In the genomic region with DNA sequence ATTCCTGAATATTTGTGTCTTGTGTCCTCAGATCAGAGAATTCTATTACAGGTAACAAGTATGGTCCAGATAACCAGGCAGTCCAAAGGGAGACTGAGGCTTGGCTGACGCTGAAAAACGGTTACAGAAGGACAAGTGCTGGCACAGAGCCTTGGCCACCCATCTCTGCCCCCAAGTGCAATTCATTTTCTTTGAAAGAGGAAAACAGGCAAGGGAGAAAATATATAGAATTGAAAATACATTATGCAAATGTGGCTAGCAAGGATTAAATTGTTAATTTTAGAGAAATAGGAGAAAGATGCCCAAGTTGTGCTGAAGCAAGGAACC, we compare ENCODE assay signal across 7 cellular contexts. TPM values are rescaled to one million over a fixed set of nuclear protein-coding genes. Genes with fewer than 3 reads are reported as not detected.
DNase-seq lines count a peak whose midpoint lies in the region; ATAC-seq and TF ChIP-seq lines count a peak whose summit lies in the region.

No MANE protein-coding gene starts in this region.

- H3K27ac Mint-ChIP-seq in activated T-helper 2 cell treated with anti-CD3 and anti-CD28 coated beads, Interferon-gamma antibody, Interleukin-2, Interleukin-4, amounts not matched to agents 10 μg/mL and 5 μg/mL and 100 μg/mL, durations not matched to agents 14 hours and 24 hours and 36 hours, result no peak overlapping the region

- peaks cover 8% of the 10 kb centered on the region for H3K36me3 ChIP-seq in HUES48 (ENCODE audit: control insufficient read depth, insufficient read depth, low read length)
- peaks cover 4% of the 10 kb centered on the region for H3K36me3 ChIP-seq in iPS-18a (ENCODE audit: control insufficient read depth, low read depth, low read length)
- peaks cover 0 to 17% (median 8%) of the 10 kb centered on the region in 6 donors for H3K36me3 ChIP-seq in spleen

- H3K4me1 Mint-ChIP-seq in activated T-helper 2 cell treated with anti-CD3 and anti-CD28 coated beads, Interferon-gamma antibody, Interleukin-2, Interleukin-4, amounts not matched to agents 10 μg/mL and 5 μg/mL and 100 μg/mL, durations not matched to agents 14 hours and 24 hours and 36 hours (ENCODE audit: low read depth), result peaks cover 27% of the 10 kb centered on the region

- no peak for TF ChIP-seq POLR2A in spleen (IDR thresholded peaks at IDR 0.05)

- H3K9ac ChIP-seq in HUES48 (ENCODE audit: low read depth, low read length) (no peak overlapping the region), iPS-18a (ENCODE audit: low read length) (peak overlapping the region; percentile 51)

- peak overlapping the region; percentile 58 for H3K4me3 Mint-ChIP-seq in activated T-helper 2 cell treated with anti-CD3 and anti-CD28 coated beads, Interferon-gamma antibody, Interleukin-2, Interleukin-4, amounts not matched to agents 10 μg/mL and 5 μg/mL and 100 μg/mL, durations not matched to agents 14 hours and 24 hours and 36 hours (ENCODE audit: low read depth)

- no peak for DNase-seq in activated T-helper 2 cell treated with anti-CD3 and anti-CD28 coated beads, Interferon-gamma antibody, Interleukin-2, Interleukin-4, amounts not matched to agents 10 μg/mL and 5 μg/mL and 100 μg/mL, durations not matched to agents 14 hours and 24 hours and 36 hours (ENCODE audit: low spot score)
- DNase-seq in spleen (no peak), left lobe of liver (ENCODE audit: low spot score) (no peak), SKM-1 (lab: John Stamatoyannopoulos, UW; ENCODE audit: unreplicated experiment) (no peak)

- H3K27ac ChIP-seq in HUES48 (ENCODE audit: low read depth, low read length), result no peak overlapping the region
- H3K27ac ChIP-seq in iPS-18a (ENCODE audit: low read length), result no peak overlapping the region
- H3K27ac ChIP-seq in spleen, result peak overlapping the region in 7 of 8 donors; percentile 3 to 86 (median 72)

- no peaks in the 10 kb centered on the region for H3K9me3 Mint-ChIP-seq in activated T-helper 2 cell treated with anti-CD3 and anti-CD28 coated beads, Interferon-gamma antibody, Interleukin-2, Interleukin-4, amounts not matched to agents 10 μg/mL and 5 μg/mL and 100 μg/mL, durations not matched to agents 14 hours and 24 hours and 36 hours

- H3K4me3 ChIP-seq in HUES48 (ENCODE audit: low read depth, low read length) (peak overlapping the region; percentile 67), iPS-18a (ENCODE audit: low read length) (peak overlapping the region; percentile 78), spleen (peak overlapping the region in 6 of 8 donors; percentile 40 to 80 (median 56))

- intact Hi-C loops in activated T-helper 2 cell treated with anti-CD3 and anti-CD28 coated beads, Interferon-gamma antibody, Interleukin-2, Interleukin-4, amounts not matched to agents 10 μg/mL and 5 μg/mL and 100 μg/mL, durations not matched to agents 14 hours and 24 hours and 36 hours (cut with micrococcal nuclease), result loop anchor here (5.0 kb wide), 1 partner anchor 184 kb away; a partner anchor contains a TSS
- intact Hi-C loops in spleen (cut with DNase I; ENCODE audit: low total_unique reads), result loop anchor here (5.0 kb wide), 1 partner anchor 119 kb away; no protein-coding TSS in a partner anchor

- no peaks in the 10 kb centered on the region for H3K9me3 ChIP-seq in HUES48 (ENCODE audit: control insufficient read depth, insufficient read depth, low read length)
- H3K9me3 ChIP-seq in iPS-18a (ENCODE audit: control insufficient read depth, low read depth, low read length), result no peaks in the 10 kb centered on the region
- no peaks in the 10 kb centered on the region for H3K9me3 ChIP-seq in spleen

- 41 to 71% (median 55%) methylated on average over 2 of the region's 2 CpGs for WGBS in spleen, 5 donors

- H3K27me3 Mint-ChIP-seq in activated T-helper 2 cell treated with anti-CD3 and anti-CD28 coated beads, Interferon-gamma antibody, Interleukin-2, Interleukin-4, amounts not matched to agents 10 μg/mL and 5 μg/mL and 100 μg/mL, durations not matched to agents 14 hours and 24 hours and 36 hours (ENCODE audit: low read depth), result peaks cover 45% of the 10 kb centered on the region

- peaks cover 8% of the 10 kb centered on the region for H3K36me3 Mint-ChIP-seq in activated T-helper 2 cell treated with anti-CD3 and anti-CD28 coated beads, Interferon-gamma antibody, Interleukin-2, Interleukin-4, amounts not matched to agents 10 μg/mL and 5 μg/mL and 100 μg/mL, durations not matched to agents 14 hours and 24 hours and 36 hours (ENCODE audit: low read depth)

- TF ChIP-seq CTCF in spleen (IDR thresholded peaks at IDR 0.05 in 8 of 11, conservative IDR thresholded peaks at IDR 0.05 in 3 of 11), result no peak

- H3K4me1 ChIP-seq in HUES48 (ENCODE audit: control insufficient read depth, insufficient read depth, low read length) (peaks cover 18% of the 10 kb centered on the region), iPS-18a (ENCODE audit: control insufficient read depth, low read depth, low read length) (peaks cover 12% of the 10 kb centered on the region), spleen (peaks cover 10 to 75% (median 52%) of the 10 kb centered on the region in 6 donors)

- ATAC-seq in left lobe of liver (no peak), GM19023 (IDR thresholded peaks at IDR 0.05; ENCODE audit: unreplicated experiment) (no peak)

- H3K27me3 ChIP-seq in HUES48 (ENCODE audit: control insufficient read depth, insufficient read depth, low read length), result no peaks in the 10 kb centered on the region
- H3K27me3 ChIP-seq in iPS-18a (ENCODE audit: control insufficient read depth, insufficient read depth, low read length), result peaks cover 6% of the 10 kb centered on the region
- peaks cover 0 to 52% (median 9%) of the 10 kb centered on the region in 7 donors for H3K27me3 ChIP-seq in spleen (replicated peaks in 1 of 7)

RNA-seq across cellular contexts. Expression of a gene that starts 1.2 kb away (rescaled TPM):
- total RNA-seq in activated T-helper 2 cell treated with anti-CD3 and anti-CD28 coated beads, Interferon-gamma antibody, Interleukin-2, Interleukin-4, amounts not matched to agents 10 μg/mL and 5 μg/mL and 100 μg/mL, durations not matched to agents 14 hours and 24 hours and 36 hours, result 1.1 and 1.9 TPM in 2 replicates
- total RNA-seq in spleen, result 10 to 100 TPM; 33.5 to 63.9 (median 43.6) TPM
- 1 to 10 TPM; 2.0 to 6.0 (median 3.5) TPM for polyA plus RNA-seq in spleen
- total RNA-seq in left lobe of liver, result 3.6 TPM

RNA-seq across cellular contexts. Expression of a gene that starts 29.8 kb away (rescaled TPM):
- total RNA-seq in activated T-helper 2 cell treated with anti-CD3 and anti-CD28 coated beads, Interferon-gamma antibody, Interleukin-2, Interleukin-4, amounts not matched to agents 10 μg/mL and 5 μg/mL and 100 μg/mL, durations not matched to agents 14 hours and 24 hours and 36 hours, result 257 and 281 TPM in 2 replicates
- total RNA-seq in spleen (10 to 100 TPM; 29.9 to 87.0 (median 62.2) TPM), left lobe of liver (59.2 TPM)
- polyA plus RNA-seq in spleen, result 10 to 100 TPM; 35.8 to 63.9 (median 61.2) TPM

Comparison
In these comparisons a context has a peak if more than half of its experiments do, and no peak if none do; other contexts are left out.
1. H3K27ac ChIP-seq: peak in spleen (7 of 8); none in HUES48 (single experiment) and iPS-18a (single experiment).
2. Peak in every context shown above with its lines, with median percentiles within 50 percentile points of each other: H3K4me3 ChIP-seq.